ENCODE assay signal across 8 cellular contexts in the genomic region with DNA sequence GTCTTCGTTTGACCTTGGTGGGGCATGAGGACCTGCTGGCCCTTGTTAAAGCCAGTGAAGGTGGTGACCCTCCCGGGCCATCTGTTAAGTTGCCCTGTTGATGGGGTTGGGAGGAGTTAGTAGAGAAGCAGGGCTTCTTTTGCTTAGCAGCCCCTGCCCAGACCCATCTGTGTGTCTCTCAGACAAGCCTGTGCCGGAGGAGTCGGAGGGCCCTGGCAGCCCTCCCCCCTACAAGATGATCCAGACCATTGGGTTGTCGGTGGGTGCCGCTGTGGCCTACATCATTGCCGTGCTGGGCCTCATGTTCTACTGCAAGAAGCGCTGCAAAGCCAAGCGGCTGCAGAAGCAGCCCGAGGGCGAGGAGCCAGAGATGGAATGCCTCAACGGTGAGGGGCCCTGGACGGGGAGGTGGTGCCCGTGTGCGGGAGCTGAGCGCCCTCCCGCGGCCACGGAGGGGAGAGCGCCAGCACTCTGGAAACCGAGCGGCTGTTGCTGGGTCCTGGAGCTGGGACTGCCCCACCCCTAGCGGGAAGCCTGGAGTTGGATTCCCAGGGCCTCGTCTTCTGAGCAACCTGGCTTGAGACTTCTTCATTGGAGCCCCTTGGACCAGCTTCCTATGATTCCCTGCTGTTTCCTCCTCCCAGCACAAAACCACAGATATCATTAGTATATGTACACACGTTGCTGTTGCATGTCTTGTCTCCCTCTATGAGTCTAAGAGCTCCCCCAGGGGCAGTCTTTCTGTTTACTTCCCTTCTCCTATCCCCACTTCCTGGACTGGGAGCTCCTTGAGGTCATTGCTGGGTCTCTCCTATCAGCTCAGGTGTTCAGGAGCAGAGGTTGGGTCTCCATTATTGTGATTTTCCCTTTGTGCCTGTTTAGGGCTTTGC. TPM values are rescaled to one million over a fixed set of nuclear protein-coding genes. Genes with fewer than 3 reads are reported as not detected.
DNase-seq lines count a peak whose midpoint lies in the region; ATAC-seq, FAIRE-seq and TF ChIP-seq lines count a peak whose summit lies in the region.

No MANE protein-coding gene starts in this region.

- H4K20me1 ChIP-seq in HepG2 (ENCODE audit: insufficient read depth, low read length), result no peaks in the 10 kb centered on the region

- peak; percentile 44 for DNase-seq in GM04503 (ENCODE audit: low read depth)
- DNase-seq in NCI-H524 (lab: John Stamatoyannopoulos, UW), result peak; percentile 66 to 86
- DNase-seq in activated CD4-positive, alpha-beta T cell treated with anti-CD3 and anti-CD28 coated beads, Interleukin-2, amount 50 U/mL, for 1 hour, result peak; percentile 70
- peak; percentile 82 for DNase-seq in colonic mucosa
- peak; percentile 76 for DNase-seq in HepG2 (ENCODE audit: low spot score)
- DNase-seq in stimulated activated CD4-positive, alpha-beta T cell treated with anti-CD3 and anti-CD28 coated beads, Interleukin-4, amount 100 ng/mL, for 1 hour, result peak; percentile 74

- H2AFZ ChIP-seq in HepG2 (ENCODE audit: low read length), result no peak overlapping the region

- H3K27ac ChIP-seq in colonic mucosa, result no peak overlapping the region
- H3K27ac ChIP-seq in HepG2 (ENCODE audit: extremely low read length, insufficient read depth, low read length), result no peak overlapping the region

- WGBS in HepG2 (ENCODE audit: low lambda C conversion rate), result 15% methylated on average over 19 of the region's 25 CpGs

- no peaks in the 10 kb centered on the region for H3K4me1 ChIP-seq in colonic mucosa
- peaks cover 21% of the 10 kb centered on the region for H3K4me1 ChIP-seq in HepG2 (ENCODE audit: insufficient read depth, low read length)

- peak; percentile 100 for TF ChIP-seq RAD21 in HepG2 (CRISPR knock-in tag; IDR thresholded peaks at IDR 0.05)

- ATAC-seq in HG03135 (IDR thresholded peaks at IDR 0.05; ENCODE audit: unreplicated experiment) (peak; percentile 81), HepG2 (peak; percentile 95), GM18520 (IDR thresholded peaks at IDR 0.05; ENCODE audit: unreplicated experiment) (no peak)

- CTCF ChIA-PET in HepG2 (lab: Yijun Ruan, JAX; ENCODE audit: low intra/inter-chr PET ratio, low total read pairs), result interaction anchor here (0.6 to 2.1 kb wide), 7 partner anchors 73 to 242 kb away, joined by 3 to 36 read pairs (median 5); no protein-coding TSS in a partner anchor

- H3K9ac ChIP-seq in colonic mucosa (ENCODE audit: low read depth in 2 of 2, low read length in 2 of 2) (no peak overlapping the region), HepG2 (ENCODE audit: insufficient read depth, low read depth, low read length) (no peak overlapping the region)

- in situ Hi-C loops in HepG2 (cut with HindIII; ENCODE audit: extremely low pct_ligation_motif_present, low pct_unique_long_range_greater_than_20kb), result loop anchor here (5.0 kb wide), 2 partner anchors 66 to 241 kb away; a partner anchor contains a TSS

- no peak for TF ChIP-seq POLR2A in HepG2 (IDR thresholded peaks at IDR 0.05; ENCODE audit: insufficient read depth in 1 of 2, low read depth in 2 of 2, low read length in 2 of 2)

- no peaks in the 10 kb centered on the region for H3K36me3 ChIP-seq in colonic mucosa
- H3K36me3 ChIP-seq in HepG2 (replicated peaks in 1 of 2; ENCODE audit: control insufficient read depth in 1 of 2, insufficient read depth in 2 of 2, low read length in 2 of 2), result peaks cover 12 to 16% of the 10 kb centered on the region in 2 experiments; a peak in 3 of 5 replicates

- POLR2A ChIA-PET in HepG2 (lab: Yijun Ruan, JAX), result interaction anchor here (0.6 to 3.5 kb wide), 16 partner anchors 30 to 241 kb away, joined by 3 to 30 read pairs (median 4); a partner anchor contains a TSS

- TF ChIP-seq CTCF in colonic mucosa (IDR thresholded peaks at IDR 0.05), result peak; percentile 92
- TF ChIP-seq CTCF in HepG2 (CRISPR knock-in tag; IDR thresholded peaks at IDR 0.05), result peak; percentile 100

- TF ChIP-seq EP300 in HepG2 (IDR thresholded peaks at IDR 0.05; ENCODE audit: low read depth in 2 of 2, low read length in 2 of 2) (0 out of 4 replicates have a peak, but pooled peaks of 1 of the 2 experiments have one; percentile 13), HepG2 (CRISPR knock-in tag; IDR thresholded peaks at IDR 0.05; ENCODE audit: borderline replicate concordance) (no peak; the same call in 1 of the 2 replicates)

- H3K79me2 ChIP-seq in HepG2 (ENCODE audit: insufficient read depth, low read length), result no peaks in the 10 kb centered on the region

- BruUV-seq in HepG2 (replicated peaks; lab: Mats Ljungman, UMichigan), result no TSS peak

- H3K9me3 ChIP-seq in colonic mucosa, result no peaks in the 10 kb centered on the region
- no peaks in the 10 kb centered on the region for H3K9me3 ChIP-seq in HepG2 (ENCODE audit: low read length)

- peak overlapping the region; percentile 39; the same call in 1 of the 2 replicates for H3K4me2 ChIP-seq in HepG2 (ENCODE audit: low read depth, low read length)

- FAIRE-seq in HepG2 (lab: Jason Lieb, UNC), result peak; percentile 73

- intact Hi-C loops in colonic mucosa (cut with DNase I), result loop anchor here (5.0 kb wide), 1 partner anchor 241 kb away; no protein-coding TSS in a partner anchor
- intact Hi-C loops in HepG2 (cut with micrococcal nuclease; ENCODE audit: unreplicated experiment), result loop anchor here (1.0 to 2.0 kb wide), 4 partner anchors 65 to 242 kb away; no protein-coding TSS in a partner anchor

- H3K4me3 ChIP-seq in colonic mucosa, result no peak overlapping the region
- H3K4me3 ChIP-seq in HepG2 (replicated peaks in 1 of 3; ENCODE audit: insufficient read depth in 1 of 3, low read depth in 2 of 3, low read length in 3 of 3), result no peak overlapping the region; a peak in 1 of 6 replicates

- H3K27me3 ChIP-seq in colonic mucosa, result no peaks in the 10 kb centered on the region
- no peaks in the 10 kb centered on the region for H3K27me3 ChIP-seq in HepG2 (ENCODE audit: control insufficient read depth in 1 of 2, insufficient read depth in 2 of 2, low read length in 2 of 2)

TF ChIP-seq in HepG2, 621 proteins besides CTCF, POLR2A, EP300 and RAD21 (continues in another document):
- TF ChIP-seq PITX1 (CRISPR knock-in tag; IDR thresholded peaks at IDR 0.05) (peak; percentile 71; the same call in 1 of the 2 replicates), KDM3A (CRISPR knock-in tag; IDR thresholded peaks at IDR 0.05; ENCODE audit: low read depth) (peak; percentile 99), SIN3A (IDR thresholded peaks at IDR 0.05; ENCODE audit: borderline replicate concordance, low read depth, low read length) (no peak; the same call in 1 of the 2 replicates), ZNF598 (CRISPR knock-in tag; IDR thresholded peaks at IDR 0.05; ENCODE audit: borderline replicate concordance) (peak; percentile 71; the same call in 1 of the 2 replicates)

RNA-seq across cellular contexts. Expression of a gene that starts 27.6 kb away (rescaled TPM):
- total RNA-seq in colonic mucosa, result 10 to 100 TPM; 24.8 to 37.6 TPM
- total RNA-seq in HepG2 (2016; rRNA removed; fragmentation: Illumina TruSeq; extraction: Trizol), result 21.0 and 25.5 TPM in 2 replicates
- 4.5 and 4.8 TPM in 2 replicates for total RNA-seq in HepG2 (2016; cell fraction: cytosol; rRNA removed; fragmentation: Illumina TruSeq; extraction: Trizol; ENCODE audit: low read depth)
- 19.0 and 26.0 TPM in 2 replicates for total RNA-seq in HepG2 (2016; cell fraction: insoluble cytoplasmic fraction; rRNA removed; fragmentation: Illumina TruSeq; extraction: Trizol)
- total RNA-seq in HepG2 (2016; cell fraction: membrane; rRNA removed; fragmentation: Illumina TruSeq; extraction: Trizol), result 20.6 and 21.0 TPM in 2 replicates
- 15.5 and 17.7 TPM in 2 replicates for total RNA-seq in HepG2 (2016; cell fraction: nucleus; rRNA removed; fragmentation: Illumina TruSeq; extraction: Trizol)
- 44.1 and 45.7 TPM in 2 replicates for polyA plus RNA-seq in HepG2 (2011; rRNA removed)
- 30.8 and 42.8 TPM in 2 replicates for polyA plus RNA-seq in HepG2 (2011; cell fraction: cytosol; rRNA removed)
- 50.7 and 72.8 TPM in 2 replicates for polyA plus RNA-seq in HepG2 (2011; cell fraction: nucleus; rRNA removed)
- 18.6 and 23.1 TPM in 2 replicates for polyA plus RNA-seq in HepG2 (2012)
- 5.2 and 5.4 TPM in 2 replicates for polyA plus RNA-seq in HepG2 (2016; cell fraction: cytosol; fragmentation: Illumina TruSeq; extraction: Trizol; ENCODE audit: low read depth)
- polyA plus RNA-seq in HepG2 (2016; cell fraction: insoluble cytoplasmic fraction; fragmentation: Illumina TruSeq; extraction: Trizol; ENCODE audit: low read depth), result 26.4 and 31.7 TPM in 2 replicates
- 19.0 and 19.4 TPM in 2 replicates for polyA plus RNA-seq in HepG2 (2016; cell fraction: membrane; fragmentation: Illumina TruSeq; extraction: Trizol; ENCODE audit: low read depth)
- 33.8 and 35.3 TPM in 2 replicates for polyA plus RNA-seq in HepG2 (2016; cell fraction: nucleus; fragmentation: Illumina TruSeq; extraction: Trizol; ENCODE audit: insufficient read depth, low read depth)
- 59.4 and 75.9 TPM in 2 replicates for polyA minus RNA-seq in HepG2 (2011; rRNA and poly(A)+ RNA removed; ENCODE audit: low replicate concordance)
- 19.9 and 20.3 TPM in 2 replicates for polyA minus RNA-seq in HepG2 (2011; cell fraction: cytosol; rRNA and poly(A)+ RNA removed)
- 20.2 and 21.3 TPM in 2 replicates for polyA minus RNA-seq in HepG2 (2011; cell fraction: nucleus; rRNA and poly(A)+ RNA removed)

RNA-seq across cellular contexts. Expression of a gene that starts 38.5 kb away (rescaled TPM):
- total RNA-seq in colonic mucosa, result 10 to 100 TPM; 23.4 to 36.9 TPM
- total RNA-seq in HepG2 (2016; rRNA removed; fragmentation: Illumina TruSeq; extraction: Trizol), result 10.5 and 11.4 TPM in 2 replicates
- total RNA-seq in HepG2 (2016; cell fraction: cytosol; rRNA removed; fragmentation: Illumina TruSeq; extraction: Trizol; ENCODE audit: low read depth), result 2.5 and 3.7 TPM in 2 replicates
- total RNA-seq in HepG2 (2016; cell fraction: insoluble cytoplasmic fraction; rRNA removed; fragmentation: Illumina TruSeq; extraction: Trizol), result 8.8 and 14.5 TPM in 2 replicates
- 3.3 and 4.2 TPM in 2 replicates for total RNA-seq in HepG2 (2016; cell fraction: membrane; rRNA removed; fragmentation: Illumina TruSeq; extraction: Trizol)
- total RNA-seq in HepG2 (2016; cell fraction: nucleus; rRNA removed; fragmentation: Illumina TruSeq; extraction: Trizol), result 18.4 and 18.7 TPM in 2 replicates
- 13.7 and 15.3 TPM in 2 replicates for polyA plus RNA-seq in HepG2 (2011; rRNA removed)
- polyA plus RNA-seq in HepG2 (2011; cell fraction: cytosol; rRNA removed), result 4.9 and 5.0 TPM in 2 replicates
- polyA plus RNA-seq in HepG2 (2011; cell fraction: nucleus; rRNA removed), result 123 and 139 TPM in 2 replicates
- 9.9 and 12.7 TPM in 2 replicates for polyA plus RNA-seq in HepG2 (2012)
- 1.2 and 1.5 TPM in 2 replicates for polyA plus RNA-seq in HepG2 (2016; cell fraction: cytosol; fragmentation: Illumina TruSeq; extraction: Trizol; ENCODE audit: low read depth)
- polyA plus RNA-seq in HepG2 (2016; cell fraction: insoluble cytoplasmic fraction; fragmentation: Illumina TruSeq; extraction: Trizol; ENCODE audit: low read depth), result 6.8 and 7.5 TPM in 2 replicates
- polyA plus RNA-seq in HepG2 (2016; cell fraction: membrane; fragmentation: Illumina TruSeq; extraction: Trizol; ENCODE audit: low read depth), result 1.9 and 2.7 TPM in 2 replicates
- polyA plus RNA-seq in HepG2 (2016; cell fraction: nucleus; fragmentation: Illumina TruSeq; extraction: Trizol; ENCODE audit: insufficient read depth, low read depth), result 44.2 and 47.7 TPM in 2 replicates
- polyA minus RNA-seq in HepG2 (2011; rRNA and poly(A)+ RNA removed; ENCODE audit: low replicate concordance), result 19.3 and 22.3 TPM in 2 replicates
- polyA minus RNA-seq in HepG2 (2011; cell fraction: cytosol; rRNA and poly(A)+ RNA removed), result 4.7 and 5.5 TPM in 2 replicates
- 30.8 and 32.9 TPM in 2 replicates for polyA minus RNA-seq in HepG2 (2011; cell fraction: nucleus; rRNA and poly(A)+ RNA removed)
